In the genomic region with DNA sequence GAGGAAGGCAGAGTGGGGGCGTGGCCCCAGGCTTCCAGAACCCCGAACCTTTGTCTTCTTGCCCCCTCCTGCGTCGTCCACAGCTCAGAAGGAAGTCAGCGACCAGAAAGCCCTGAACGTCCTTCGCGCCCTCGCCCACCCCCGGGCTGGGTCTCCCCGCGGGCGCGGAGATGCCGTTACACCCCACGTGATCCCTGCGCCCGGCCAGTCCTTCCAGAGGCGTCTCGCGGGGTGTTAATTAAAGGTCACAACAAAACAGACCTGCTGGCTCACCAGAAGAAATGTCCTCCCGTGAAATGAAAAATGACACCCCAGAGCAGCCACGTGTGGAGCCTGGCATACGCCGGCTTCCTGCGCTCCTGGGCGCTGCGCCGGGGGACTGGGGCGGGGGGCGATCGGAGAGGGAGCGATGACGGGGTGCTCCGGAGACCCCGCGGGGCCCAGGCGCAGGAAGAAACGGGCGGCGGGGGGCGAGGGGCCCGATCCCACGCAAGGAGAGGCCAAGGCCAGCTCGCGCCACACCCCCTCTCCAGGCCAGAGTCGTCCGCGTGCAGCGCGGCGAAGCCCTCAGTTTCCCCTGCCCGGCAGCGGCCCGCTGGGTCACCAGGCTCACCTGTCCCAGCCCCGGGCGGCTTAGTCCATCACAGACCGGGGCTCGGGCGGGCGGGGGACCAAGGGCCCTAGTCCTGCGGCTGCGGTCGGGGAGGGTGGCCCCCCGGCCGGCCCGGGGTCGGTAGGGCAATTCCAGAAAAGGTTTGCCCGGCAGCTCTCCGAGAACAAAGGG, we compare ENCODE assay signal across 8 cellular contexts. TPM values are rescaled to one million over a fixed set of nuclear protein-coding genes. Genes with fewer than 3 reads are reported as not detected.
DNase-seq lines count a peak whose midpoint lies in the region; ATAC-seq and TF ChIP-seq lines count a peak whose summit lies in the region.

No MANE protein-coding gene starts in this region.

- peak overlapping the region in 1 of 3 donors; percentile 81 for H3K27ac Mint-ChIP-seq in IgD-negative memory B cell
- peak overlapping the region; percentile 80 for H3K27ac Mint-ChIP-seq in progenitor cell of endocrine pancreas

- H3K27me3 Mint-ChIP-seq in IgD-negative memory B cell (peaks cover 46% of the 10 kb centered on the region), progenitor cell of endocrine pancreas (peaks cover 27% of the 10 kb centered on the region)

- peaks cover 0 to 5% (median 4%) of the 10 kb centered on the region in 3 donors for H3K9me3 Mint-ChIP-seq in IgD-negative memory B cell
- no peaks in the 10 kb centered on the region for H3K9me3 Mint-ChIP-seq in progenitor cell of endocrine pancreas (ENCODE audit: low read depth)

- H3K4me1 Mint-ChIP-seq in IgD-negative memory B cell (peaks cover 6 to 11% (median 11%) of the 10 kb centered on the region in 3 donors), progenitor cell of endocrine pancreas (ENCODE audit: low read depth) (peaks cover 10% of the 10 kb centered on the region)

- TF ChIP-seq CTCF in progenitor cell of endocrine pancreas (IDR thresholded peaks at IDR 0.05; ENCODE audit: unreplicated experiment) = no peak

- ATAC-seq in HG03025 (IDR thresholded peaks at IDR 0.05; ENCODE audit: low FRiP score, unreplicated experiment) (no peak), HG02678 (IDR thresholded peaks at IDR 0.05; ENCODE audit: unreplicated experiment) (no peak), GM18861 (IDR thresholded peaks at IDR 0.05; ENCODE audit: unreplicated experiment) (no peak)

- DNase-seq in EH (ENCODE audit: low read depth) (peak; percentile 30), glomerular visceral epithelial cell (ENCODE audit: extremely low spot score) (peak; percentile 9), progenitor cell of endocrine pancreas (ENCODE audit: low spot score, unreplicated experiment) (peak; percentile 34)
- DNase-seq in activated T-cell treated with anti-CD3 and anti-CD28 coated beads, Interleukin-2, amount 50 U/mL, for 48 hours = peak; percentile 37 to 43

- H3K36me3 Mint-ChIP-seq in IgD-negative memory B cell (peaks cover 1% of the 10 kb centered on the region), progenitor cell of endocrine pancreas (ENCODE audit: insufficient read depth) (no peaks in the 10 kb centered on the region)

- H3K4me3 Mint-ChIP-seq in IgD-negative memory B cell = peak overlapping the region; percentile 84 to 97 (median 94)
- peak overlapping the region; percentile 78 for H3K4me3 Mint-ChIP-seq in progenitor cell of endocrine pancreas (ENCODE audit: low read depth)

RNA-seq across cellular contexts. Expression of a gene that starts 0.9 kb away (rescaled TPM):
- 0.29 TPM for polyA plus RNA-seq in IgD-negative memory B cell
- total RNA-seq in progenitor cell of endocrine pancreas = 5.1 and 6.6 TPM in 2 replicates
